8 cellular contexts compared by ENCODE assay signal in the genomic region with DNA sequence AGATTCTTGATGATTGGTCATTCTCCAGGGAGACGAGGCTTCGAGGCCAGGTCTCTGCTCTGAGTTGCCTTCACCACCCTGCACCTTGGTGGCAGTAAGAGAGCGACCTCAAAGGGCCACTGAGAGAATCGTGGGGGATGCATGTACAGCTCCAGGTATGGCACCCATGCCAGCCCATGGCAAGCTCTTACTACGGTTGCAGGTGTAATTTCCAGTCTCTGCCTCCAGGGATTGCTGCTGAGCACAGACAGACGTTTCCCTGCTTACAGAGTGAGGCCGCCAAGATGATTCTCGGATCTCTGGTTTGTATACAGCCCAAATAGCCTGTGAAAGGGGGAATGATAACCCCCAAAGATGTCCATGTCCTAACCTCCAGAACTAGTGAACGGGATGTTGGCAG. TPM values are rescaled to one million over a fixed set of nuclear protein-coding genes. Genes with fewer than 3 reads are reported as not detected.
A peak's percentile ranks its signal among the peaks of the same experiment; 100 is the strongest.
DNase-seq lines count a peak whose midpoint lies in the region; ATAC-seq and TF ChIP-seq lines count a peak whose summit lies in the region.

No MANE protein-coding gene starts in this region.

- H2AFZ ChIP-seq in HCT116 (ENCODE audit: low read depth, low read length, poor library complexity, severe bottlenecking) = peak overlapping the region; percentile 83

- TF ChIP-seq RAD21 in HCT116 (IDR thresholded peaks at IDR 0.05; ENCODE audit: low read depth) = peak; percentile 55

- no peaks in the 10 kb centered on the region for H4K20me1 ChIP-seq in HCT116 (ENCODE audit: insufficient read depth)

- H3K9ac ChIP-seq in HCT116 (ENCODE audit: low read length) = no peak overlapping the region

- H3K4me2 ChIP-seq in HCT116 (ENCODE audit: low read length) = no peak overlapping the region

- H3K27me3 ChIP-seq in HCT116 (ENCODE audit: insufficient read depth, low read length) = peaks cover 19% of the 10 kb centered on the region; the same call in 1 of the 2 replicates
- H3K27me3 ChIP-seq in lung (ENCODE audit: control insufficient read depth, insufficient read depth) = no peaks in the 10 kb centered on the region

- DNase-seq in D341Med (ENCODE audit: low spot score) = peak; percentile 38
- DNase-seq in HCT116 (ENCODE audit: low read depth, low spot score) = peak; percentile 31
- peak; percentile 11 for DNase-seq in astrocyte of the hippocampus (ENCODE audit: low read depth, low spot score)
- no peak for DNase-seq in lung (ENCODE audit: low spot score)
- no peak for DNase-seq in NK-92 (lab: John Stamatoyannopoulos, UW; ENCODE audit: unreplicated experiment)
- no peak for DNase-seq in NCI-H446 treated with DMSO at 0.1 percent for 48 hours (lab: John Stamatoyannopoulos, UW)
- no peak for DNase-seq in NOMO-1 treated with dmso at 0.1 percent for 144 hours (lab: John Stamatoyannopoulos, UW; ENCODE audit: unreplicated experiment)

- RAD21 ChIA-PET in HCT116 (lab: Charles Lee; ENCODE audit: low non-redundant PET in 1 of 2, low total read pairs in 2 of 2, uncharacterized antibody in 2 of 2, unreplicated experiment in 2 of 2) = interaction anchor here (0.6 to 1.5 kb wide), 4 partner anchors 137 to 250 kb away, joined by 4 to 9 read pairs (median 6); no protein-coding TSS in a partner anchor

- H3K27ac ChIP-seq in HCT116 (ENCODE audit: low read depth, low read length) = no peak overlapping the region
- no peak overlapping the region for H3K27ac ChIP-seq in lung (ENCODE audit: low read depth in 1 of 2, low read length in 1 of 2)

- H3K9me2 ChIP-seq in HCT116 (ENCODE audit: insufficient read depth) = no peaks in the 10 kb centered on the region

- intact Hi-C loops in HCT116 (cut with micrococcal nuclease) = loop anchor here (1.0 to 10.0 kb wide), 2 partner anchors 133 to 780 kb away; no protein-coding TSS in a partner anchor

- H3K36me3 ChIP-seq in HCT116 (ENCODE audit: control insufficient read depth in 1 of 2, insufficient read depth in 2 of 2, low read length in 2 of 2) (no peaks in the 10 kb centered on the region), lung (ENCODE audit: control insufficient read depth in 2 of 2, insufficient read depth in 2 of 2, low read length in 2 of 2) (no peaks in the 10 kb centered on the region)

- POLR2A ChIA-PET in HCT116 (lab: Charles Lee) = no interaction called here

- CTCF ChIA-PET in HCT116 (lab: Charles Lee) = interaction anchor here (0.7 to 3.3 kb wide), 10 partner anchors 74 to 254 kb away, joined by 3 to 59 read pairs (median 4); no protein-coding TSS in a partner anchor

- H3K9me3 ChIP-seq in HCT116 (ENCODE audit: control insufficient read depth in 1 of 2, insufficient read depth in 1 of 2, low read depth in 1 of 2, low read length in 2 of 2) = no peaks in the 10 kb centered on the region
- H3K9me3 ChIP-seq in lung (ENCODE audit: control insufficient read depth in 2 of 2, insufficient read depth in 1 of 2, low read length in 1 of 2) = no peaks in the 10 kb centered on the region

- peak; percentile 62 to 68 (median 64); a peak in 5 of 6 replicates for TF ChIP-seq CTCF in HCT116 (IDR thresholded peaks at IDR 0.05 in 2 of 3, conservative IDR thresholded peaks at IDR 0.05 in 1 of 3; ENCODE audit: borderline replicate concordance in 1 of 3, insufficient read depth in 1 of 3, low read depth in 2 of 3, low read length in 2 of 3)
- peak; percentile 16 for TF ChIP-seq CTCF in lung (IDR thresholded peaks at IDR 0.05; ENCODE audit: control extremely low read depth, extremely low read depth)

- H3K4me3 ChIP-seq in HCT116 (replicated peaks in 1 of 2; ENCODE audit: low read depth in 1 of 2, low read length in 2 of 2) (no peak overlapping the region), lung (no peak overlapping the region)

- no peak for TF ChIP-seq POLR2A in HCT116 (IDR thresholded peaks at IDR 0.05; ENCODE audit: borderline replicate concordance, extremely low read depth, insufficient read depth, insufficient read length)

- H3K4me1 ChIP-seq in HCT116 (ENCODE audit: control insufficient read depth in 1 of 2, insufficient read depth in 2 of 2, low read length in 2 of 2) = no peaks in the 10 kb centered on the region
- H3K4me1 ChIP-seq in lung (ENCODE audit: control insufficient read depth in 2 of 2, insufficient read depth in 2 of 2, low read length in 2 of 2) = no peaks in the 10 kb centered on the region

- ATAC-seq in HCT116 (peak; percentile 50; the same call in 1 of the 2 replicates), lung (ENCODE audit: insufficient read depth, low FRiP score) (no peak), HG02759 (IDR thresholded peaks at IDR 0.05; ENCODE audit: unreplicated experiment) (no peak)

- BruUV-seq in HCT116 (replicated peaks; lab: Mats Ljungman, UMichigan) = no TSS peak

- H3K79me2 ChIP-seq in HCT116 (ENCODE audit: insufficient read depth, low read length) = no peaks in the 10 kb centered on the region

- WGBS in lung, 2 donors = 30 to 37% methylated on average over 9 of the region's 9 CpGs

TF ChIP-seq in HCT116, 20 proteins besides CTCF, POLR2A, EP300 and RAD21:
- TF ChIP-seq ZNF274 (IDR thresholded peaks at IDR 0.05; ENCODE audit: low read depth, low read length) (no peak), EGR1 (IDR thresholded peaks at IDR 0.05; ENCODE audit: low read depth) (no peak), ZFX (IDR thresholded peaks at IDR 0.05) (no peak), FOSL1 (IDR thresholded peaks at IDR 0.05; ENCODE audit: low read depth) (no peak), SRF (IDR thresholded peaks at IDR 0.05; ENCODE audit: low read depth) (no peak), SIN3A (IDR thresholded peaks at IDR 0.05; ENCODE audit: low read depth) (no peak), EZH2phosphoT487 (IDR thresholded peaks at IDR 0.05; ENCODE audit: borderline replicate concordance) (no peak), TCF7L2 (IDR thresholded peaks at IDR 0.05; ENCODE audit: borderline replicate concordance, extremely low read depth, insufficient read depth, insufficient read length) (no peak), POLR2AphosphoS5 (IDR thresholded peaks at IDR 0.05; ENCODE audit: low read depth, low read length) (no peak), YY1 (IDR thresholded peaks at IDR 0.05; ENCODE audit: extremely low read depth, insufficient replicate concordance, low read depth, low read length) (no peak), CEBPB (IDR thresholded peaks at IDR 0.05; ENCODE audit: low read depth) (no peak), CBX3 (IDR thresholded peaks at IDR 0.05; ENCODE audit: low read depth) (no peak), ELF1 (IDR thresholded peaks at IDR 0.05; ENCODE audit: borderline replicate concordance, low read depth) (no peak), JUND (IDR thresholded peaks at IDR 0.05) (no peak), EZH2 (IDR thresholded peaks at IDR 0.05) (no peak), SP1 (IDR thresholded peaks at IDR 0.05; ENCODE audit: low read depth) (no peak)
- TF ChIP-seq, protein P1, sequence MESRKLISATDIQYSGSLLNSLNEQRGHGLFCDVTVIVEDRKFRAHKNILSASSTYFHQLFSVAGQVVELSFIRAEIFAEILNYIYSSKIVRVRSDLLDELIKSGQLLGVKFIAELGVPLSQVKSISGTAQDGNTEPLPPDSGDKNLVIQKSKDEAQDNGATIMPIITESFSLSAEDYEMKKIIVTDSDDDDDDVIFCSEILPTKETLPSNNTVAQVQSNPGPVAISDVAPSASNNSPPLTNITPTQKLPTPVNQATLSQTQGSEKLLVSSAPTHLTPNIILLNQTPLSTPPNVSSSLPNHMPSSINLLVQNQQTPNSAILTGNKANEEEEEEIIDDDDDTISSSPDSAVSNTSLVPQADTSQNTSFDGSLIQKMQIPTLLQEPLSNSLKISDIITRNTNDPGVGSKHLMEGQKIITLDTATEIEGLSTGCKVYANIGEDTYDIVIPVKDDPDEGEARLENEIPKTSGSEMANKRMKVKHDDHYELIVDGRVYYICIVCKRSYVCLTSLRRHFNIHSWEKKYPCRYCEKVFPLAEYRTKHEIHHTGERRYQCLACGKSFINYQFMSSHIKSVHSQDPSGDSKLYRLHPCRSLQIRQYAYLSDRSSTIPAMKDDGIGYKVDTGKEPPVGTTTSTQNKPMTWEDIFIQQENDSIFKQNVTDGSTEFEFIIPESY (IDR thresholded peaks at IDR 0.05; ENCODE audit: extremely low read depth, insufficient replicate concordance, low read length) = no peak
- TF ChIP-seq, protein P2, sequence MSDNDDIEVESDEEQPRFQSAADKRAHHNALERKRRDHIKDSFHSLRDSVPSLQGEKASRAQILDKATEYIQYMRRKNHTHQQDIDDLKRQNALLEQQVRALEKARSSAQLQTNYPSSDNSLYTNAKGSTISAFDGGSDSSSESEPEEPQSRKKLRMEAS (IDR thresholded peaks at IDR 0.05) = no peak
TF ChIP-seq in HCT116: peak in this region for 0.

RNA-seq across cellular contexts. Expression of a gene that starts 16.3 kb away (rescaled TPM):
- total RNA-seq in HCT116 (2021; ENCODE audit: unreplicated experiment) (not detected), lung (not detected)
- polyA plus RNA-seq in HCT116 (2012) = 0.03 TPM in 1 of 2 replicates, not detected in the other
- polyA plus RNA-seq in lung = under 1 TPM in 1 of 2 donors, not detected in 1; 0.02 TPM

Comparison
In these comparisons a context has a peak if more than half of its experiments do, and no peak if none do; other contexts are left out.
1. DNase-seq: peak in D341Med (single experiment), HCT116 (single experiment) and astrocyte of the hippocampus (single experiment); none in lung (single experiment), NK-92 (single experiment), NCI-H446 treated with DMSO at 0.1 percent for 48 hours (single experiment) and NOMO-1 treated with dmso at 0.1 percent for 144 hours (single experiment).